Comparison of ENCODE assay signal across 8 cellular contexts in genomic region chr11:65446446-65447277, GRCh38. TPM values are rescaled to one million over a fixed set of nuclear protein-coding genes. Genes with fewer than 3 reads are reported as not detected.
DNase-seq lines count a peak whose midpoint lies in the region; ATAC-seq and TF ChIP-seq lines count a peak whose summit lies in the region.

No MANE protein-coding gene starts in this region.

- H3K36me3 ChIP-seq in HEK293 (ENCODE audit: control insufficient read depth in 2 of 2, insufficient read depth in 1 of 2, low read length in 2 of 2) (peaks cover 0 to 5% of the 10 kb centered on the region in 2 experiments; a peak in 1 of 3 replicates), right atrium auricular region (peaks cover 40% of the 10 kb centered on the region)

- DNase-seq in activated naive CD4-positive, alpha-beta T cell treated with anti-CD3 and anti-CD28 coated beads, Interleukin-2, amount 50 U/mL, for 72 hours (ENCODE audit: low spot score in 2 of 2), result peak in 1 of 2 donors; percentile 67
- DNase-seq in right atrium auricular region (ENCODE audit: low spot score), result peak; percentile 84
- no peak for DNase-seq in stimulated activated effector memory CD8-positive, alpha-beta T cell treated with anti-CD3 and anti-CD28 coated beads, Interleukin-12 subunit alpha, Interleukin-12 subunit beta, amount 100 ng/mL, for 72 hours (ENCODE audit: low spot score in 2 of 2)
- no peak for DNase-seq in NCI-H1417 treated with DMSO at 0.1 percent for 48 hours (lab: John Stamatoyannopoulos, UW)
- DNase-seq in DMS 273 (lab: John Stamatoyannopoulos, UW; ENCODE audit: unreplicated experiment), result no peak

- no peak for TF ChIP-seq CTCF in HEK293 (tag by site-specific recombination; IDR thresholded peaks at IDR 0.05)
- TF ChIP-seq CTCF in right atrium auricular region (IDR thresholded peaks at IDR 0.05), result no peak

- H3K4me1 ChIP-seq in HEK293 (ENCODE audit: control insufficient read depth, insufficient read depth, low read length) (no peaks in the 10 kb centered on the region), right atrium auricular region (peaks cover 0 to 33% of the 10 kb centered on the region in 2 donors)

- H3K27ac ChIP-seq in HEK293 (ENCODE audit: extremely low read depth, low read depth, low read length), result peak overlapping the region; percentile 13; the same call in 1 of the 2 replicates
- H3K27ac ChIP-seq in right atrium auricular region, result peak overlapping the region; percentile 65 to 71

- H3K9me3 ChIP-seq in HEK293 (ENCODE audit: control insufficient read depth, insufficient read depth, low read depth, low read length) (no peaks in the 10 kb centered on the region), right atrium auricular region (no peaks in the 10 kb centered on the region)

- no peak overlapping the region for H3K4me3 ChIP-seq in HEK293 (ENCODE audit: low read depth, low read length)
- no peak overlapping the region for H3K4me3 ChIP-seq in right atrium auricular region

- no peaks in the 10 kb centered on the region for H3K27me3 ChIP-seq in right atrium auricular region

- H3K36me3 Mint-ChIP-seq in activated naive CD4-positive, alpha-beta T cell treated with anti-CD3 and anti-CD28 coated beads, Interleukin-2, amount 50 U/mL, for 72 hours, result peaks cover 0 to 18% of the 10 kb centered on the region in 2 donors
- peaks cover 68% of the 10 kb centered on the region for H3K36me3 Mint-ChIP-seq in stimulated activated effector memory CD8-positive, alpha-beta T cell treated with anti-CD3 and anti-CD28 coated beads, Interleukin-12 subunit alpha, Interleukin-12 subunit beta, amount 100 ng/mL, for 72 hours

- H3K9me3 Mint-ChIP-seq in activated naive CD4-positive, alpha-beta T cell treated with anti-CD3 and anti-CD28 coated beads, Interleukin-2, amount 50 U/mL, for 72 hours, result no peaks in the 10 kb centered on the region
- H3K9me3 Mint-ChIP-seq in stimulated activated effector memory CD8-positive, alpha-beta T cell treated with anti-CD3 and anti-CD28 coated beads, Interleukin-12 subunit alpha, Interleukin-12 subunit beta, amount 100 ng/mL, for 72 hours, result no peaks in the 10 kb centered on the region

- peaks cover 43% of the 10 kb centered on the region for H3K4me1 Mint-ChIP-seq in stimulated activated effector memory CD8-positive, alpha-beta T cell treated with anti-CD3 and anti-CD28 coated beads, Interleukin-12 subunit alpha, Interleukin-12 subunit beta, amount 100 ng/mL, for 72 hours

- H3K27ac Mint-ChIP-seq in activated naive CD4-positive, alpha-beta T cell treated with anti-CD3 and anti-CD28 coated beads, Interleukin-2, amount 50 U/mL, for 72 hours, result peak overlapping the region; percentile 93 to 94
- H3K27ac Mint-ChIP-seq in stimulated activated effector memory CD8-positive, alpha-beta T cell treated with anti-CD3 and anti-CD28 coated beads, Interleukin-12 subunit alpha, Interleukin-12 subunit beta, amount 100 ng/mL, for 72 hours, result peak overlapping the region; percentile 91

- H3K4me3 Mint-ChIP-seq in stimulated activated effector memory CD8-positive, alpha-beta T cell treated with anti-CD3 and anti-CD28 coated beads, Interleukin-12 subunit alpha, Interleukin-12 subunit beta, amount 100 ng/mL, for 72 hours, result no peak overlapping the region

- peak; percentile 17 for ATAC-seq in activated naive CD4-positive, alpha-beta T cell treated with anti-CD3 and anti-CD28 coated beads, Interleukin-2, amount 50 U/mL, for 72 hours
- peak; percentile 24 for ATAC-seq in stimulated activated effector memory CD8-positive, alpha-beta T cell treated with anti-CD3 and anti-CD28 coated beads, Interleukin-12 subunit alpha, Interleukin-12 subunit beta, amount 100 ng/mL, for 72 hours
- ATAC-seq in HG02981 (IDR thresholded peaks at IDR 0.05; ENCODE audit: unreplicated experiment), result no peak
- ATAC-seq in HG03469 (IDR thresholded peaks at IDR 0.05; ENCODE audit: unreplicated experiment), result no peak

- POLR2A ChIA-PET in HEK293 (lab: Yijun Ruan, JAX), result interaction anchor here (0.7 to 5.7 kb wide), 8 partner anchors 9 to 64 kb away, joined by 3 to 69 read pairs (median 6); partner anchors contain the start of genes MALAT1 and NEAT1

- CTCF ChIA-PET in HEK293 (lab: Yijun Ruan, JAX), result interaction anchor here (0.5 to 0.8 kb wide), 5 partner anchors 30 to 116 kb away, joined by 3 to 5 read pairs (median 3); no protein-coding TSS in a partner anchor

TF ChIP-seq in HEK293, 187 proteins besides CTCF, POLR2A, EP300 and RAD21:
- TF ChIP-seq ZNF555 (tag by site-specific recombination; conservative IDR thresholded peaks at IDR 0.05), result no peak
- peak; percentile 8 for TF ChIP-seq SETDB1 (IDR thresholded peaks at IDR 0.05; ENCODE audit: insufficient read length, low read length)
- TF ChIP-seq ZSCAN16 (tag by site-specific recombination; IDR thresholded peaks at IDR 0.05), result no peak
- TF ChIP-seq, protein P1, sequence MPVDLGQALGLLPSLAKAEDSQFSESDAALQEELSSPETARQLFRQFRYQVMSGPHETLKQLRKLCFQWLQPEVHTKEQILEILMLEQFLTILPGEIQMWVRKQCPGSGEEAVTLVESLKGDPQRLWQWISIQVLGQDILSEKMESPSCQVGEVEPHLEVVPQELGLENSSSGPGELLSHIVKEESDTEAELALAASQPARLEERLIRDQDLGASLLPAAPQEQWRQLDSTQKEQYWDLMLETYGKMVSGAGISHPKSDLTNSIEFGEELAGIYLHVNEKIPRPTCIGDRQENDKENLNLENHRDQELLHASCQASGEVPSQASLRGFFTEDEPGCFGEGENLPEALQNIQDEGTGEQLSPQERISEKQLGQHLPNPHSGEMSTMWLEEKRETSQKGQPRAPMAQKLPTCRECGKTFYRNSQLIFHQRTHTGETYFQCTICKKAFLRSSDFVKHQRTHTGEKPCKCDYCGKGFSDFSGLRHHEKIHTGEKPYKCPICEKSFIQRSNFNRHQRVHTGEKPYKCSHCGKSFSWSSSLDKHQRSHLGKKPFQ (tag by site-specific recombination; IDR thresholded peaks at IDR 0.05), result no peak

RNA-seq across cellular contexts. Expression of gene NEAT1, which starts 24.1 kb away (rescaled TPM):
- 1,000 to 10,000 TPM in 1 of 2 donors, 100 to 1,000 TPM in 1; 836 to 2,329 TPM for total RNA-seq in activated naive CD4-positive, alpha-beta T cell treated with anti-CD3 and anti-CD28 coated beads, Interleukin-2, amount 50 U/mL, for 72 hours
- 10 to 100 TPM; 43.7 to 52.5 TPM for total RNA-seq in right atrium auricular region

RNA-seq across cellular contexts. Expression of gene MALAT1, which starts 52.2 kb away (rescaled TPM):
- over 10,000 TPM in 1 of 2 donors, 1,000 to 10,000 TPM in 1; 7,127 to 16,609 TPM for total RNA-seq in activated naive CD4-positive, alpha-beta T cell treated with anti-CD3 and anti-CD28 coated beads, Interleukin-2, amount 50 U/mL, for 72 hours
- 1,000 to 10,000 TPM; 2,120 to 2,577 TPM for total RNA-seq in right atrium auricular region

Comparison
In these comparisons a context has a peak if more than half of its experiments do, and no peak if none do; other contexts are left out.
1. ATAC-seq: peak in activated naive CD4-positive, alpha-beta T cell treated with anti-CD3 and anti-CD28 coated beads, Interleukin-2, amount 50 U/mL, for 72 hours (2 of 2) and stimulated activated effector memory CD8-positive, alpha-beta T cell treated with anti-CD3 and anti-CD28 coated beads, Interleukin-12 subunit alpha, Interleukin-12 subunit beta, amount 100 ng/mL, for 72 hours (single experiment); none in HG02981 (single experiment) and HG03469 (single experiment).
2. RNA of gene NEAT1, which starts 24.1 kb away (total RNA-seq): 836 to 2,329 TPM in activated naive CD4-positive, alpha-beta T cell treated with anti-CD3 and anti-CD28 coated beads, Interleukin-2, amount 50 U/mL, for 72 hours; 43.7 to 52.5 TPM in right atrium auricular region; every median in the first group is over 10 times any median in the second.